25 cellular contexts compared by ENCODE assay signal in the genomic region with DNA sequence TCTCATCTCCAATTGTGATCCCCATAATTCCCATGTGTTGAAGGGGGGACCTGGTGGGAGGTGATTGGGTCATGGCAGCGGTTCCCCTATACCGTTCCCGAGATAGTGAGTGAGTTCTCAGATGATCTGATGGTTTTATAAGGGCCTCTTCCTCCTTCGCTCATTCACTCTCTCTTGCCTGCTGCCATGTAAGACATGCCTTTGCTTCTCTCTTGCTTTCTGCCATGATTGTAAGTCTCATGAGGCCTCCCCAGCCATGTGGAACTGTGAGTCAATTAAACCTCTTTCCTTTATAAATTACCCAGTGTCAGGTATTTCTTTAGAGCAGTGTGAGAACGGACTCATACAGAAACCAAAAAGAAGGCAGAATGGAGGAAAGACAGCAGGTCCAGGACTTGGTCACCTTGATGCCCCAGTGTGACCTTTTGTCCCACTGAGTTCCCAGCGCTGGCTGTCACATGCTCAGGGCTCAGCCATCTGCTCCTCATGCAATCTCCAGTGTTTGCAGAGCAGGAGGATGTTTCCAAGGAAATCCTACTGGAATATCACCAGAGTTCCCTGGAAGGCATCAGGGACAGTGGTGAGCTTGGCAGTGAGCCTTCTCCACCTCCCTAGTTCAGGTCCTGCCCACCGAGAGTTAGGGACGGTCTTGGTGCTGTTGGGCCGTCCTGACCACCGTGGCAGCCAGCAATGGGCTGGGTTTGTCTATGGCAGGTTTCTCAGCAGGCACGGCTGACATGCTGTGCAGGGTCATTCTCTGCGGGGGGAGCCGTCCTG.
DNase-seq lines count a peak whose midpoint lies in the region; ATAC-seq and TF ChIP-seq lines count a peak whose summit lies in the region.
"Had no signal": no experiment of that assay in that cellular context is flagged by ENCODE, and none has a peak within 500 bp of the region (broad histone marks: within the 10 kb centered on the region; RNA-seq: fewer than 3 reads in every experiment).

No MANE protein-coding gene starts in this region.

- TF ChIP-seq POLR2A in IMR-90 (IDR thresholded peaks at IDR 0.05; ENCODE audit: low read depth, low read length) (no peak), thyroid gland (IDR thresholded peaks at IDR 0.05) (no peak)

- no peaks in the 10 kb centered on the region; the same call in 1 of the 2 replicates for H4K20me1 ChIP-seq in IMR-90 (ENCODE audit: insufficient read depth, low read length)
- H4K20me1 ChIP-seq: BLaER1 had no signal

- H2BK5ac ChIP-seq in IMR-90 (ENCODE audit: low read depth, low read length, poor library complexity, severe bottlenecking) = no peak overlapping the region

- H3K23ac ChIP-seq in IMR-90 (ENCODE audit: low read depth, low read length) = no peak overlapping the region

- peak overlapping the region; percentile 14; the same call in 1 of the 3 replicates for H2BK15ac ChIP-seq in IMR-90 (ENCODE audit: low read depth, low read length)

- POLR2A ChIA-PET in IMR-90 (lab: Charles Lee; ENCODE audit: unreplicated experiment) = no interaction called here

- H3K27me3 ChIP-seq in IMR-90 (ENCODE audit: control insufficient read depth, insufficient read depth, low read length) (no peaks in the 10 kb centered on the region; the same call in 1 of the 2 replicates), thyroid gland (no peaks in the 10 kb centered on the region)
- H3K27me3 ChIP-seq: BLaER1, esophagus squamous epithelium, stomach, tibial nerve had no signal

- peaks cover 21 to 29% of the 10 kb centered on the region in 2 donors for H3K4me1 Mint-ChIP-seq in immature natural killer cell
- H3K4me1 Mint-ChIP-seq: central memory CD8-positive, alpha-beta T cell had no signal

- no peaks in the 10 kb centered on the region; the same call in 1 of the 2 replicates for H3K9me1 ChIP-seq in IMR-90 (ENCODE audit: insufficient read depth, low read length)

- H3K36me3 ChIP-seq in IMR-90 (ENCODE audit: control insufficient read depth, insufficient read depth, low read length) (no peaks in the 10 kb centered on the region), thyroid gland (no peaks in the 10 kb centered on the region)
- H3K36me3 ChIP-seq: esophagus squamous epithelium, stomach, tibial nerve had no signal

- H4K8ac ChIP-seq in IMR-90 (ENCODE audit: low read depth in 2 of 2, low read length in 2 of 2) = no peak overlapping the region

- no peak overlapping the region for H2AFZ ChIP-seq in IMR-90 (replicated peaks; ENCODE audit: low read length, poor library complexity)
- H2AFZ ChIP-seq: GM23248 had no signal

- no peak for TF ChIP-seq CTCF in IMR-90 (conservative IDR thresholded peaks at IDR 0.05; ENCODE audit: low read depth, low read length)
- TF ChIP-seq CTCF in thyroid gland (IDR thresholded peaks at IDR 0.05) = no peak

- peaks cover 5% of the 10 kb centered on the region for H3K9me3 ChIP-seq in IMR-90 (ENCODE audit: control insufficient read depth, insufficient read depth, low read length)
- no peaks in the 10 kb centered on the region for H3K9me3 ChIP-seq in thyroid gland
- H3K9me3 ChIP-seq: esophagus squamous epithelium, tibial nerve had no signal

- H2BK20ac ChIP-seq in IMR-90 (ENCODE audit: low read depth, low read length) = peak overlapping the region; percentile 65; the same call in 1 of the 2 replicates

- no peak overlapping the region for H3K27ac ChIP-seq in IMR-90 (ENCODE audit: insufficient read depth, low read length)
- peak overlapping the region in 2 of 3 donors; percentile 3 to 95 for H3K27ac ChIP-seq in thyroid gland
- H3K27ac ChIP-seq: BLaER1, esophagus squamous epithelium, GM23248, skin epidermis, stomach, tibial nerve had no signal

- CTCF ChIA-PET in IMR-90 (lab: Yijun Ruan, JAX) = interaction anchor here (0.6 kb wide), 1 partner anchor 73 kb away, joined by 3 read pairs; no protein-coding TSS in a partner anchor

- H3K27me3 Mint-ChIP-seq in immature natural killer cell (ENCODE audit: low read depth in 3 of 3) = peaks cover 0 to 2% (median 0%) of the 10 kb centered on the region in 3 donors

- peak overlapping the region; percentile 39; the same call in 1 of the 2 replicates for H3K14ac ChIP-seq in IMR-90 (replicated peaks; ENCODE audit: low read depth, low read length)

- H3K9me3 Mint-ChIP-seq in immature natural killer cell = no peaks in the 10 kb centered on the region
- H3K9me3 Mint-ChIP-seq: central memory CD8-positive, alpha-beta T cell had no signal

- in situ Hi-C loops in IMR-90 (cut with MboI; ENCODE audit: low sequenced_read_pairs) = loop anchor here (25.0 kb wide), 1 partner anchor 375 kb away; the partner anchor contains the start of gene MGAT5B

- peak overlapping the region; percentile 21 for H4K91ac ChIP-seq in IMR-90 (ENCODE audit: insufficient read depth, low read depth, low read length)

- no peak overlapping the region for H3K4me3 ChIP-seq in IMR-90 (ENCODE audit: insufficient read depth, low read depth, low read length)
- no peak overlapping the region for H3K4me3 ChIP-seq in thyroid gland (replicated peaks in 1 of 3)
- H3K4me3 ChIP-seq: BLaER1, esophagus squamous epithelium, GM23248, skin epidermis, stomach, tibial nerve had no signal

- H3K9ac ChIP-seq in IMR-90 (ENCODE audit: low read depth, low read length) = no peak overlapping the region
- H3K9ac ChIP-seq: BLaER1, GM23248 had no signal

- no peaks in the 10 kb centered on the region for H3K79me1 ChIP-seq in IMR-90 (ENCODE audit: low read depth in 1 of 2, low read length in 2 of 2)

- no peak overlapping the region for H2AK9ac ChIP-seq in IMR-90 (replicated peaks; ENCODE audit: low read depth, low read length, poor library complexity)

- 0 out of 2 replicates have a peak overlapping the region, but pooled peaks have one; percentile 65 for H2BK120ac ChIP-seq in IMR-90 (ENCODE audit: low read depth, low read length)

- peaks cover 0 to 3% (median 0%) of the 10 kb centered on the region in 3 donors for H3K36me3 Mint-ChIP-seq in immature natural killer cell

- TF ChIP-seq RAD21 in IMR-90 (IDR thresholded peaks at IDR 0.05; ENCODE audit: low read length) = no peak

- H3K4ac ChIP-seq in IMR-90 (ENCODE audit: low read depth, low read length) = peak overlapping the region; percentile 66

- peak; percentile 51 for ATAC-seq in Right ventricle myocardium superior (ENCODE audit: poor library complexity)
- ATAC-seq in IMR-90 (ENCODE audit: low read depth) = no peak
- no peak for ATAC-seq in GM19324 (IDR thresholded peaks at IDR 0.05; ENCODE audit: low FRiP score, unreplicated experiment)
- ATAC-seq: SK-N-SH treated with all-trans-retinoic acid at 6 μM for 48 hours had no signal

- dilution Hi-C loops in IMR-90 (cut with HindIII; ENCODE audit: low sequenced_read_pairs, unreplicated experiment) = no loop called here

- peak; percentile 5 for DNase-seq in Right ventricle myocardium superior
- DNase-seq in cardiac septum (ENCODE audit: low spot score) = no peak
- DNase-seq in IMR-90 = no peak
- DNase-seq in immature natural killer cell = no peak
- no peak for DNase-seq in thyroid gland
- no peak for DNase-seq in stimulated activated CD4-positive, alpha-beta T cell treated with anti-CD3 and anti-CD28 coated beads, Interleukin-12 subunit alpha, Interleukin-12 subunit beta, amount 100 ng/mL, for 4 hours
- DNase-seq: activated CD4-positive, alpha-beta T cell treated with anti-CD3 and anti-CD28 coated beads for 1 hour; activated T-cell treated with anti-CD3 and anti-CD28 coated beads, Interleukin-2, amount 50 U/mL, for 1 hour; dermis blood vessel endothelial cell; EL; esophagus squamous epithelium; GM23248; naive B cell; NCI-H187; NCI-H526; RPMI8226; stimulated activated CD8-positive, alpha-beta memory T cell treated with anti-CD3 and anti-CD28 coated beads, Interleukin-4, amount 100 ng/mL, for 48 hours; stomach; T-helper 2 cell had no signal

- intact Hi-C loops in Right ventricle myocardium superior (cut with DNase I) = no loop called here
- intact Hi-C loops in cardiac septum (cut with DNase I) = no loop called here
- intact Hi-C loops in IMR-90 (cut with micrococcal nuclease) = no loop called here
- intact Hi-C loops in thyroid gland (cut with DNase I) = no loop called here

- no TSS peak for BruUV-seq in IMR-90 (replicated peaks; lab: Mats Ljungman, UMichigan)

- no peak overlapping the region for H3K56ac ChIP-seq in IMR-90 (ENCODE audit: extremely low read depth, insufficient read depth, low read length)

- H4K5ac ChIP-seq in IMR-90 (ENCODE audit: low read depth, low read length) = no peak overlapping the region

- H3K18ac ChIP-seq in IMR-90 (ENCODE audit: low read depth, low read length) = no peak overlapping the region

- peak overlapping the region; percentile 36 for H2AK5ac ChIP-seq in IMR-90 (ENCODE audit: low read depth, low read length)

- no peak overlapping the region for H3K27ac Mint-ChIP-seq in immature natural killer cell
- H3K27ac Mint-ChIP-seq: naive B cell had no signal

- no peak overlapping the region for H3K4me2 ChIP-seq in IMR-90 (ENCODE audit: low read depth, low read length)

- H3K4me1 ChIP-seq in IMR-90 (ENCODE audit: control insufficient read depth, insufficient read depth, low read length) (peaks cover 9% of the 10 kb centered on the region), thyroid gland (peaks cover 29 to 34% of the 10 kb centered on the region in 2 donors)

- H3K4me3 Mint-ChIP-seq in immature natural killer cell = peak overlapping the region in 3 of 5 donors; percentile 15 to 39 (median 30)
- H3K4me3 Mint-ChIP-seq: central memory CD8-positive, alpha-beta T cell had no signal

- 100% methylated on average over 4 of the region's 13 CpGs; no CpG with 5 or more reads in 1 of the 2 experiments for WGBS in IMR-90 (ENCODE audit: extremely low coverage in 2 of 2, insufficient read length in 1 of 2), 2 experiments
- 81 to 88% methylated on average over 11 to 13 of the region's 13 CpGs for WGBS in thyroid gland, 2 donors

TF ChIP-seq in IMR-90, 13 proteins besides CTCF, POLR2A, EP300 and RAD21 (continues in another document):
- TF ChIP-seq MAZ (IDR thresholded peaks at IDR 0.05; ENCODE audit: borderline replicate concordance, low read depth, low read length) (no peak), RFX5 (IDR thresholded peaks at IDR 0.05; ENCODE audit: low read depth, low read length) (no peak), NFE2L2 (IDR thresholded peaks at IDR 0.05; ENCODE audit: low read depth, low read length) (no peak), FOS (IDR thresholded peaks at IDR 0.05; ENCODE audit: low read depth, low read length) (no peak), MAFK (IDR thresholded peaks at IDR 0.05; ENCODE audit: low read depth, low read length) (no peak), CHD1 (IDR thresholded peaks at IDR 0.05; ENCODE audit: low read depth, low read length) (no peak), SMC3 (IDR thresholded peaks at IDR 0.05; ENCODE audit: low read depth, low read length) (no peak), RCOR1 (IDR thresholded peaks at IDR 0.05; ENCODE audit: insufficient replicate concordance, low read length) (no peak), CEBPB (IDR thresholded peaks at IDR 0.05; ENCODE audit: low read depth, low read length) (no peak)
